ENCODE assay signal across 13 cellular contexts in the genomic region with DNA sequence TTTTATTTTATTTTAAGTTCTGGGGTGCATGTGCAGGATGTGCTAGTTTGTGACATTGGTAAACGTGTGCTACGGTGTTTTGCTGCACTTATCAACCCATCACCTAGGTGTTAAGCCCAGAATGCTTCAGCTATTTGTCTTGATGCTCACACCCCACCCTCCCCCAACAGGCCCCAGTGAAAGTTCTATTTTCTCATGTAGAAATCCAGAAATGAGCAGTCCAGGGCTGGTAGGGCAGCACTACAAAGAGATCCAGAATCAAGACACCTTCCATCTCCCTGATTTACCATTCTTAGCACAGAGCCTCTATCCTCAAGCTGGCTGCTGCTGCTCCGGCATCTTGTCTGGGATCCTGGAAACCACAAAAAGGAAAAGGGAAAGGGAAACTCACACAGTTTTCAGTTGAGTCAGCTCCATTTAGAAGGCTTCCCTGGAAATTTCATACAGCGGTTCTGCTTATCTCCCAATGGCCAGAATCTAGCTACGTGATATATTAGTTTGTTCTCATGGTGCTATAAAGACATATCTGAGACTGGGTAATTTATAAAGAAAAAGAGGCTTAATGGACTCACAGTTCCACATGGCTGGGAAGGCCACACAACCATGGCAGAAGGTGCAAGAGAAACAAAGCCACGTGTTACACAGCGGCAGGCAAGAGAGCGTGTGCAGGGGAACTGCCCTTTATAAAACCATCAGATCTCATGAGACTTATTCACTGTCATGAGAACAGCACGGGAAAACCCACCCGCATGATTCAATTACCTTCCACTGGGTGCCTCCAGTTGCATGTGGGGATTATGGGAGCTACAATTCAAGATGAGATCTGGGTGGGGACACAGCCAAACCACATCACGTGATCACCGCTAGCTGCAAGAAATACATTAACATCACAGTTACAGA.
DNase-seq lines count a peak whose midpoint lies in the region; ATAC-seq and FAIRE-seq lines count a peak whose summit lies in the region.
"Had no signal": no experiment of that assay in that cellular context is flagged by ENCODE, and none has a peak within 500 bp of the region (broad histone marks: within the 10 kb centered on the region; RNA-seq: fewer than 3 reads in every experiment).

No MANE protein-coding gene starts in this region.

- no peaks in the 10 kb centered on the region for H3K9me3 Mint-ChIP-seq in T-cell
- H3K9me3 Mint-ChIP-seq: HFFc6 had no signal

- DNase-seq in GM18507 (ENCODE audit: extremely low spot score, insufficient read length, low read depth): no peak
- DNase-seq in SK-MEL-5 (ENCODE audit: low read depth, low spot score): peak; percentile 55
- no peak for DNase-seq in T-helper 9 cell
- no peak for DNase-seq in T-cell
- no peak for DNase-seq in GM03348 (ENCODE audit: low spot score)
- no peak for DNase-seq in iPS-NIHi11 (ENCODE audit: low spot score)
- DNase-seq: activated CD4-positive, CD25-positive, alpha-beta regulatory T cell; CD4-positive, CD25-positive, alpha-beta regulatory T cell; HFFc6; NCI-H510A had no signal

- H3K4me1 Mint-ChIP-seq in T-cell: peaks cover 0 to 2% (median 2%) of the 10 kb centered on the region in 3 donors

- H3K4me3 Mint-ChIP-seq in T-cell: no peak overlapping the region
- H3K4me3 Mint-ChIP-seq: CD4-positive, CD25-positive, alpha-beta regulatory T cell; HFFc6 had no signal

- in situ Hi-C loops in SK-MEL-5 (cut with HindIII; ENCODE audit: low pct_unique_long_range_greater_than_20kb, low sequenced_read_pairs): no loop called here

- FAIRE-seq in GM18507 (lab: Jason Lieb, UNC): peak; percentile 91
- FAIRE-seq: urothelium cell line had no signal

- peak; percentile 68 for ATAC-seq in GM19455 (IDR thresholded peaks at IDR 0.05; ENCODE audit: unreplicated experiment)
- peak; percentile 48 for ATAC-seq in HG02973 (IDR thresholded peaks at IDR 0.05; ENCODE audit: unreplicated experiment)
- no peak for ATAC-seq in T-cell (replicated peaks in 1 of 4)

- no peaks in the 10 kb centered on the region for H3K36me3 Mint-ChIP-seq in T-cell
- H3K36me3 Mint-ChIP-seq: CD4-positive, CD25-positive, alpha-beta regulatory T cell had no signal

- H3K27ac Mint-ChIP-seq in T-cell: no peak overlapping the region
- H3K27ac Mint-ChIP-seq: CD4-positive, CD25-positive, alpha-beta regulatory T cell; HFFc6 had no signal

- CTCF ChIA-PET in T-cell (lab: Charles Lee): no interaction called here

- H3K27me3 Mint-ChIP-seq in T-cell: no peaks in the 10 kb centered on the region

- POLR2A ChIA-PET in T-cell (lab: Charles Lee): interaction anchor here in 1 of 2 donors (0.6 kb wide), 1 partner anchor 212 kb away, joined by 3 read pairs; no protein-coding TSS in a partner anchor

Comparison
In these comparisons a context has a peak if more than half of its experiments do, and no peak if none do; other contexts are left out.
1. ATAC-seq: peak in GM19455 (single experiment) and HG02973 (single experiment); none in T-cell (0 of 4).